9 cellular contexts compared by ENCODE assay signal in the genomic region with DNA sequence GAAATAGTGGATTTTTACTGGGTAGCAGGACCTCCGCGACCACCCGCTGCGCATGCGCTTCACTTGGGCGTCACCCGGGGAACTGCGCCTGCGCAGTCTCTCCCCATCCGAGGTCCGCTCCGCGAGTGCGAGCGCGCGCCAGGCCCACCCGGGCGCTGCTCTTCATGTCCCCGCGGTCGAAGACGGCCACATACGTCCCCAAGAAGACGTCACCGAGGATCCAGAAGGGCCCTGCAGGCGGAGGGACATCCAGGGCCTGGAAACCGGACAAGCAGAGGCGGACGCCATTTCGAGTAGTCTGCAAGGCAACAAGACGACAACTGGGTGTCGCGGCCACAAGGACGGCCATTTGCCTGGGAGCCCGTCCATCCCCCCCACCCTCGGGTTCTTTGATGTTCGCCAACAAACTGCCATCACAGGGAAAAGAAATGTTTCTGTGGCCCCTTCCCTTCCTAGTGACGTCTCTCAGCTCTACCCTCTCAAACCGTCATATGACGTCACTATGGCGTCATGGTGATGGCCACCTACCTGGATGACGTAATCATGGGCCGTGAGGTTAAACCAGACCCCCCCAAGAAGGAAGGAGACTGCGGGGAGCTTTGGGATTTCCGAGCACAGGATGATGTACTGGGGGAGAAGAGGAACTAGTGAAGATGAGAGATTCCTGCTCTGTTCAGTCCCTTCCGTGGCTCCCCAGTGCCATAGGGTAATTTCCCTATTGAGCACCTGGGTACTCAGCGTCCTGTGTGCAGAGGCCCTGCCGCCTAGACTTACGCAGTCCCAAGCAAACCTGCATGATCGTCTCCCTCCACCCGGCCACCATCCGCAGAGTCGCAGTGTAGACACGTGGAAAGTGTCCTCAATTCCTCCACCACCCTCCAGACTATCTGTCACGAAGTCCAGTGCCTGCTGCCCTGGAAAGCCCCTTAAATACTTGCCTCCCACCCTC. TPM values are rescaled to one million over a fixed set of nuclear protein-coding genes. Genes with fewer than 3 reads are reported as not detected.
A peak's percentile ranks its signal among the peaks of the same experiment; 100 is the strongest.
DNase-seq lines count a peak whose midpoint lies in the region; ATAC-seq and TF ChIP-seq lines count a peak whose summit lies in the region.
"Had no signal": no experiment of that assay in that cellular context is flagged by ENCODE, and none has a peak within 500 bp of the region (broad histone marks: within the 10 kb centered on the region; RNA-seq: fewer than 3 reads in every experiment).

No MANE protein-coding gene starts in this region.

- ATAC-seq in GM21737 (IDR thresholded peaks at IDR 0.05; ENCODE audit: unreplicated experiment), result no peak

- H3K27ac ChIP-seq in tibial nerve, result peak overlapping the region; percentile 44 to 90 (median 85)

- no peak for TF ChIP-seq CTCF in tibial nerve (IDR thresholded peaks at IDR 0.05)

- DNase-seq in EH (ENCODE audit: low read depth) (peak; percentile 42), NCI-H2029 (lab: John Stamatoyannopoulos, UW) (peak; percentile 40), erythroblast (lab: John Stamatoyannopoulos, UW) (peak in 1 of 2 experiments; percentile 37), pons (ENCODE audit: low spot score) (peak; percentile 53), tibial nerve (ENCODE audit: low spot score in 2 of 2) (no peak), SW 1271 (lab: John Stamatoyannopoulos, UW) (no peak)
- DNase-seq in activated CD8-positive, alpha-beta memory T cell treated with anti-CD3 and anti-CD28 coated beads, Interleukin-2, amount 50 U/mL, for 48 hours, result peak; percentile 91

- H3K27me3 ChIP-seq in tibial nerve, result no peaks in the 10 kb centered on the region

- peak in 1 of 2 donors; percentile 67 for TF ChIP-seq EP300 in tibial nerve (IDR thresholded peaks at IDR 0.05)

- no peaks in the 10 kb centered on the region for H3K36me3 ChIP-seq in tibial nerve

- peak overlapping the region; percentile 39 to 52 (median 46) for H3K4me3 ChIP-seq in tibial nerve

- 48 to 60% methylated on average over 46 to 54 of the region's 56 CpGs for WGBS in tibial nerve, 2 donors

- peaks cover 0 to 17% (median 1%) of the 10 kb centered on the region in 4 donors for H3K4me1 ChIP-seq in tibial nerve

- H3K9me3 ChIP-seq in tibial nerve, result no peaks in the 10 kb centered on the region

- TF ChIP-seq POLR2A in erythroblast (IDR thresholded peaks at IDR 0.05; ENCODE audit: low read length) (peak; percentile 41), tibial nerve (IDR thresholded peaks at IDR 0.05) (peak; percentile 22 to 55)

RNA-seq across cellular contexts. Expression of gene NAPSA, which starts 6.7 kb away (rescaled TPM):
- 1 to 10 TPM in 1 of 4 donors, under 1 TPM in 1, not detected in 2; 0.39 to 2.1 TPM for total RNA-seq in tibial nerve

RNA-seq across cellular contexts. Expression of gene NR1H2, which starts 17.5 kb away (rescaled TPM):
- total RNA-seq in tibial nerve, result 100 to 1,000 TPM in 1 of 4 donors, 10 to 100 TPM in 3; 80.2 to 125 (median 93.7) TPM

RNA-seq across cellular contexts. Expression of gene POLD1, which starts 25.4 kb away (rescaled TPM):
- 10 to 100 TPM; 10.8 to 28.2 (median 15.5) TPM for total RNA-seq in tibial nerve

RNA-seq across cellular contexts. Expression of gene KCNC3, which starts 29.6 kb away (rescaled TPM):
- 1 to 10 TPM in 1 of 4 donors, under 1 TPM in 3; 0.21 to 1.2 (median 0.71) TPM for total RNA-seq in tibial nerve
- total RNA-seq: LHCN-M2 had no signal

RNA-seq across cellular contexts. Expression of gene SPIB, which starts 60.0 kb away (rescaled TPM):
- 1 to 10 TPM in 1 of 4 donors, under 1 TPM in 2, not detected in 1; 0.66 to 3.5 (median 0.90) TPM for total RNA-seq in tibial nerve
- total RNA-seq: LHCN-M2 had no signal

Comparison
In these comparisons a context has a peak if more than half of its experiments do, and no peak if none do; other contexts are left out.
1. DNase-seq: peak in EH (single experiment), NCI-H2029 (single experiment), activated CD8-positive, alpha-beta memory T cell treated with anti-CD3 and anti-CD28 coated beads, Interleukin-2, amount 50 U/mL, for 48 hours (single experiment) and pons (single experiment); none in tibial nerve (0 of 2) and SW 1271 (0 of 2).